Comparison of ENCODE assay signal across 19 cellular contexts in the genomic region with DNA sequence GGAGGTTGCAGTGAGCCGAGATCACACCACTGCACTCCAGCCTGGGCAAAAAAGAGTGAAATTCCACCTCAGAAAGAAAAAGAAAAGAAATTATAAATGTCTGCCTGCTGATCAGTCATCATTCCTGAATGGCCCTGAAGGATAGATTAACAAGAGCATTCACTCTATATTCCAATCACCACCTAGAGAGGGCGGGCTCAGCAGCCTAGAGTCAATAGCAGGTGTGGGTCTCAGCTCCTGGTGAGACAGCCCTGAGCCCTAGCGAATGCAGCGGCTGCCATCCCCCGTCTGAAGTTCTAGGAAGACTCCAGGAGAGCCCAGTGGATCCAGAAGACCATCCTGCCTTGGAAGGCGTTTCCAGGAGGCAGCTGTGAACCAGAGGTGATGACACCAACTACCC. TPM values are rescaled to one million over a fixed set of nuclear protein-coding genes. Genes with fewer than 3 reads are reported as not detected.
A peak's percentile ranks its signal among the peaks of the same experiment; 100 is the strongest.
DNase-seq lines count a peak whose midpoint lies in the region; ATAC-seq, FAIRE-seq and TF ChIP-seq lines count a peak whose summit lies in the region.
"Had no signal": no experiment of that assay in that cellular context is flagged by ENCODE, and none has a peak within 500 bp of the region (broad histone marks: within the 10 kb centered on the region; RNA-seq: fewer than 3 reads in every experiment).

No MANE protein-coding gene starts in this region.

- no CpG with 5 or more reads among the region's 6 CpGs for WGBS in H9 (ENCODE audit: extremely low coverage, insufficient read length, low lambda C conversion rate)
- 79% methylated on average over 5 of the region's 6 CpGs; no CpG with 5 or more reads in 1 of the 2 experiments for WGBS in H1 (ENCODE audit: extremely low coverage in 1 of 2, insufficient coverage in 1 of 2, insufficient read length in 1 of 2, insufficient replicate concordance in 2 of 2, low coverage in 1 of 2, low lambda C conversion rate in 2 of 2, missing lambda C conversion rate in 1 of 2), 2 experiments
- no CpG with 5 or more reads among the region's 6 CpGs for WGBS in mesendoderm (ENCODE audit: extremely low coverage, insufficient coverage, low lambda C conversion rate)

- H3K79me2 ChIP-seq in H9 (ENCODE audit: insufficient read depth, low read length): no peaks in the 10 kb centered on the region
- H3K79me2 ChIP-seq in H1 (ENCODE audit: control insufficient read depth in 1 of 2, insufficient read depth in 2 of 2, low read length in 2 of 2): no peaks in the 10 kb centered on the region
- H3K79me2 ChIP-seq in mesendoderm (ENCODE audit: control insufficient read depth, insufficient read depth, low read length): no peaks in the 10 kb centered on the region

- peak; percentile 15 for TF ChIP-seq CTCF in GM06990 (IDR thresholded peaks at IDR 0.05; ENCODE audit: insufficient read depth, low read length, poor library complexity, severe bottlenecking)
- peak; percentile 47 for TF ChIP-seq CTCF in H9 (conservative IDR thresholded peaks at IDR 0.05)
- TF ChIP-seq CTCF in H1 (IDR thresholded peaks at IDR 0.05; ENCODE audit: control extremely low read depth in 1 of 3, insufficient read depth in 1 of 3, low read depth in 1 of 3, low read length in 3 of 3): peak in 2 of 3 experiments; percentile 20 to 43; a peak in 2 of 4 replicates

- H3K9ac ChIP-seq in H9 (ENCODE audit: extremely low read depth, insufficient read length, low read length) (no peak overlapping the region), H1 (replicated peaks in 1 of 4; ENCODE audit: extremely low read depth in 1 of 4, low read depth in 3 of 4, low read length in 3 of 4) (no peak overlapping the region), mesendoderm (ENCODE audit: low read length) (no peak overlapping the region)
- H3K9ac ChIP-seq: KMS-11 had no signal

- POLR2A ChIA-PET in H1 (lab: Charles Lee; ENCODE audit: partially characterized antibody): interaction anchor here (0.9 to 2.0 kb wide), 2 partner anchors 57 to 73 kb away, joined by 3 to 6 read pairs; a partner anchor contains a TSS

- H3K27me3 ChIP-seq in GM06990 (replicated peaks; ENCODE audit: control insufficient read depth, insufficient read depth, low read length) (peaks cover 1% of the 10 kb centered on the region), H9 (ENCODE audit: insufficient read depth, low read length) (no peaks in the 10 kb centered on the region), H1 (replicated peaks in 1 of 4; ENCODE audit: control insufficient read depth in 3 of 4, extremely low read depth in 1 of 4, insufficient read depth in 3 of 4, low read length in 3 of 4) (no peaks in the 10 kb centered on the region; a peak in 1 of 7 replicates), mesendoderm (ENCODE audit: insufficient read depth, low read length, poor library complexity) (no peaks in the 10 kb centered on the region)
- H3K27me3 ChIP-seq: BE2C had no signal

- H2AK5ac ChIP-seq in H9 (ENCODE audit: insufficient read length, low read length) (no peak overlapping the region), H1 (ENCODE audit: low read depth, low read length) (no peak overlapping the region), mesendoderm (ENCODE audit: low read length) (no peak overlapping the region)

- H3T11ph ChIP-seq in H9 (ENCODE audit: low read length): no peak overlapping the region

- no peaks in the 10 kb centered on the region for H3K36me3 ChIP-seq in GM06990 (ENCODE audit: control insufficient read depth, insufficient read depth, low read length)
- no peaks in the 10 kb centered on the region for H3K36me3 ChIP-seq in H1 (ENCODE audit: control insufficient read depth in 2 of 4, insufficient read depth in 4 of 4, low read length in 3 of 4)
- H3K36me3 ChIP-seq in mesendoderm (ENCODE audit: control insufficient read depth, insufficient read depth, low read length): no peaks in the 10 kb centered on the region
- H3K36me3 ChIP-seq: BE2C had no signal

- H4K5ac ChIP-seq in H9 (ENCODE audit: insufficient read length, low read depth, low read length) (no peak overlapping the region), H1 (ENCODE audit: insufficient read length, low read depth, low read length) (no peak overlapping the region), mesendoderm (ENCODE audit: low read length) (no peak overlapping the region)

- H4K91ac ChIP-seq in H9 (ENCODE audit: insufficient read length, low read depth, low read length): no peak overlapping the region
- no peak overlapping the region for H4K91ac ChIP-seq in H1 (replicated peaks; ENCODE audit: insufficient read length, low read length)

- H4K8ac ChIP-seq in H9 (replicated peaks; ENCODE audit: insufficient read length, low read depth, low read length): no peak overlapping the region
- H4K8ac ChIP-seq in H1 (ENCODE audit: extremely low read depth, insufficient read depth, low read length): no peak overlapping the region
- H4K8ac ChIP-seq in mesendoderm (ENCODE audit: low read depth, low read length): no peak overlapping the region

- no peak overlapping the region for H2BK20ac ChIP-seq in H9 (ENCODE audit: low read depth, low read length, poor library complexity, severe bottlenecking)
- no peak overlapping the region for H2BK20ac ChIP-seq in H1 (ENCODE audit: low read length)

- H2BK120ac ChIP-seq in H9 (ENCODE audit: low read depth, low read length, poor library complexity, severe bottlenecking) (no peak overlapping the region), H1 (replicated peaks; ENCODE audit: low read depth, low read length) (no peak overlapping the region), mesendoderm (ENCODE audit: low read depth, low read length) (no peak overlapping the region)

- H2BK12ac ChIP-seq in H9 (ENCODE audit: insufficient read length, low read depth, low read length): no peak overlapping the region
- no peak overlapping the region for H2BK12ac ChIP-seq in H1 (ENCODE audit: low read depth, low read length)

- H3K9me3 Mint-ChIP-seq in H9: no peaks in the 10 kb centered on the region
- H3K9me3 Mint-ChIP-seq: CD8-positive, alpha-beta memory T cell; IgD-negative memory B cell had no signal

- FAIRE-seq in H1 (lab: Jason Lieb, UNC): no peak
- FAIRE-seq: A549, G401.6, GM12892, GM19239, H54 had no signal

- no peaks in the 10 kb centered on the region for H3K79me1 ChIP-seq in H9 (ENCODE audit: insufficient read depth, low read depth, low read length, poor library complexity, severe bottlenecking)
- no peaks in the 10 kb centered on the region for H3K79me1 ChIP-seq in H1 (ENCODE audit: low read depth, low read length)
- no peaks in the 10 kb centered on the region for H3K79me1 ChIP-seq in mesendoderm (ENCODE audit: low read length)

- H3K14ac ChIP-seq in H9 (ENCODE audit: insufficient read depth, low read length) (no peak overlapping the region), H1 (ENCODE audit: insufficient read length) (no peak overlapping the region)

- CTCF ChIA-PET in H1 (lab: Charles Lee; ENCODE audit: partially characterized antibody): interaction anchor here (0.6 to 8.1 kb wide), 13 partner anchors 11 to 1402 kb away, joined by 3 to 41 read pairs (median 4); a partner anchor contains a TSS

- no peak overlapping the region for H3K56ac ChIP-seq in H9 (ENCODE audit: insufficient read length, low read depth, low read length)
- H3K56ac ChIP-seq in H1 (replicated peaks; ENCODE audit: insufficient read length, low read depth, low read length): no peak overlapping the region
- H3K56ac ChIP-seq in mesendoderm (ENCODE audit: low read length): no peak overlapping the region

- H3K27me3 Mint-ChIP-seq in H9 (ENCODE audit: low read depth): peaks cover 4% of the 10 kb centered on the region; the same call in 1 of the 2 replicates
- H3K27me3 Mint-ChIP-seq: IgD-negative memory B cell had no signal

- H2BK15ac ChIP-seq in H9 (ENCODE audit: low read depth, low read length) (no peak overlapping the region), H1 (ENCODE audit: low read length) (no peak overlapping the region), mesendoderm (replicated peaks; ENCODE audit: low read depth) (no peak overlapping the region)

- H3K23me2 ChIP-seq in H9 (ENCODE audit: insufficient read length, low read depth, low read length, poor library complexity, severe bottlenecking): no peaks in the 10 kb centered on the region
- no peaks in the 10 kb centered on the region for H3K23me2 ChIP-seq in H1 (ENCODE audit: low read depth, low read length)

- H4K20me1 ChIP-seq in H9 (ENCODE audit: control insufficient read depth, insufficient read depth, insufficient read length): no peaks in the 10 kb centered on the region
- H4K20me1 ChIP-seq in H1 (replicated peaks in 1 of 2; ENCODE audit: control insufficient read depth in 1 of 2, insufficient read depth in 2 of 2, low read length in 2 of 2): no peaks in the 10 kb centered on the region

- intact Hi-C loops in Right ventricle myocardium inferior (cut with DNase I): no loop called here

- no peak overlapping the region for H2AFZ ChIP-seq in H9 (ENCODE audit: low read length)
- H2AFZ ChIP-seq in H1 (ENCODE audit: low read length): no peak overlapping the region

- H3K4me2 ChIP-seq in H9 (ENCODE audit: insufficient read depth, insufficient read length, low read length) (no peak overlapping the region), H1 (ENCODE audit: insufficient read depth in 1 of 2, low read depth in 2 of 2, low read length in 2 of 2) (no peak overlapping the region), mesendoderm (ENCODE audit: low read length) (no peak overlapping the region)
- H3K4me2 ChIP-seq: A549, KMS-11 had no signal

- no peaks in the 10 kb centered on the region for H3K9me3 ChIP-seq in H9 (ENCODE audit: control insufficient read depth, low read depth, low read length)
- H3K9me3 ChIP-seq in H1 (ENCODE audit: insufficient read depth in 2 of 2, low read depth in 1 of 2, low read length in 1 of 2): no peaks in the 10 kb centered on the region
- H3K9me3 ChIP-seq: A549, BE2C had no signal

- H3K4me3 ChIP-seq in GM06990 (replicated peaks; ENCODE audit: low read depth, low read length) (no peak overlapping the region), H1 (ENCODE audit: extremely low read depth in 1 of 4, insufficient read depth in 2 of 4, low read depth in 3 of 4, low read length in 4 of 4) (no peak overlapping the region), mesendoderm (ENCODE audit: low read length) (no peak overlapping the region)
- H3K4me3 ChIP-seq: A549 had no signal

- no peak overlapping the region for H3K18ac ChIP-seq in H9 (ENCODE audit: insufficient read length, low read depth, low read length)
- no peak overlapping the region for H3K18ac ChIP-seq in H1 (ENCODE audit: extremely low read depth, low read length)
- H3K18ac ChIP-seq in mesendoderm (ENCODE audit: low read length): no peak overlapping the region

- DNase-seq in GM06990 (ENCODE audit: extremely low read depth, insufficient read length) (no peak), H9 (no peak), H1 (ENCODE audit: low read depth in 1 of 2, low spot score in 2 of 2) (no peak), mesendoderm (peak; percentile 33), activated gamma-delta T cell (lab: John Stamatoyannopoulos, UW) (no peak), Right ventricle myocardium inferior (ENCODE audit: missing footprints) (no peak), DMS53 (lab: John Stamatoyannopoulos, UW) (no peak)
- DNase-seq in effector CD8-positive, alpha-beta T cell (lab: John Stamatoyannopoulos, UW): no peak
- DNase-seq: BE2C; CD8-positive, alpha-beta memory T cell had no signal

- H2BK5ac ChIP-seq in H9 (ENCODE audit: insufficient read length, low read length): no peak overlapping the region
- H2BK5ac ChIP-seq in H1 (ENCODE audit: low read depth, low read length): no peak overlapping the region
- H2BK5ac ChIP-seq in mesendoderm (ENCODE audit: low read length): no peak overlapping the region

- no peak for TF ChIP-seq EP300 in H1 (IDR thresholded peaks at IDR 0.05; ENCODE audit: borderline replicate concordance in 1 of 2, low read depth in 2 of 2, low read length in 2 of 2)

- no peak overlapping the region for H3K27ac Mint-ChIP-seq in H9
- H3K27ac Mint-ChIP-seq: IgD-negative memory B cell had no signal

- TF ChIP-seq POLR2A in H1 (IDR thresholded peaks at IDR 0.05; ENCODE audit: control extremely low read depth in 1 of 2, low read depth in 2 of 2, low read length in 2 of 2): no peak

- H3K4me3 Mint-ChIP-seq in H9: no peak overlapping the region
- H3K4me3 Mint-ChIP-seq: CD8-positive, alpha-beta memory T cell; IgD-negative memory B cell had no signal

- peak; percentile 3 to 40; a peak in 2 of 4 replicates for TF ChIP-seq RAD21 in H1 (IDR thresholded peaks at IDR 0.05 in 1 of 2, conservative IDR thresholded peaks at IDR 0.05 in 1 of 2; ENCODE audit: low read depth in 2 of 2, low read length in 2 of 2)

- H3K4me1 Mint-ChIP-seq in H9: peaks cover 29 to 43% of the 10 kb centered on the region in 2 experiments
- H3K4me1 Mint-ChIP-seq: IgD-negative memory B cell had no signal

- H3K23ac ChIP-seq in H9 (ENCODE audit: insufficient read length, low read depth, low read length) (no peak overlapping the region), H1 (ENCODE audit: insufficient read length) (no peak overlapping the region), mesendoderm (ENCODE audit: low read length) (no peak overlapping the region)

- ATAC-seq in Right ventricle myocardium inferior: no peak
- ATAC-seq: A549 had no signal

- H3K4me1 ChIP-seq in H9 (ENCODE audit: insufficient read depth, low read length) (peaks cover 4% of the 10 kb centered on the region; the same call in 1 of the 2 replicates), H1 (replicated peaks in 1 of 4; ENCODE audit: control insufficient read depth in 3 of 4, insufficient read depth in 4 of 4, low read length in 3 of 4) (peaks cover 10 to 16% (median 12%) of the 10 kb centered on the region in 4 experiments), mesendoderm (ENCODE audit: control insufficient read depth, low read depth, low read length) (peaks cover 2% of the 10 kb centered on the region)

- H3K36me3 Mint-ChIP-seq in H9 (ENCODE audit: insufficient read depth in 1 of 3, low read depth in 3 of 3): no peaks in the 10 kb centered on the region
- H3K36me3 Mint-ChIP-seq: CD8-positive, alpha-beta memory T cell; IgD-negative memory B cell had no signal

- no peak overlapping the region for H3K4ac ChIP-seq in H9 (ENCODE audit: low read depth, low read length)
- no peak overlapping the region for H3K4ac ChIP-seq in H1 (replicated peaks; ENCODE audit: insufficient read length, low read depth, low read length)
- H3K4ac ChIP-seq in mesendoderm (ENCODE audit: low read depth, low read length): no peak overlapping the region

- H3K27ac ChIP-seq in H9 (ENCODE audit: insufficient read length, low read depth, low read length): no peak overlapping the region
- no peak overlapping the region for H3K27ac ChIP-seq in H1 (ENCODE audit: low read depth, low read length)
- no peak overlapping the region for H3K27ac ChIP-seq in mesendoderm (ENCODE audit: low read depth, low read length)
- H3K27ac ChIP-seq: A549, KMS-11 had no signal

RNA-seq across cellular contexts. Expression of a gene that starts 12.0 kb away (rescaled TPM):
- total RNA-seq in H9 (2021): 1.9 and 2.2 TPM in 2 replicates
- total RNA-seq in H1 (2021; fragmentation: NEBNext Ultra II Directional; extraction: Animal tissue kit (Norgen Biotek cat#: 25700)): 1.0 and 2.2 TPM in 2 replicates
- 2.6 and 4.1 TPM in 2 replicates for polyA plus RNA-seq in H1 (2011; rRNA removed)
- polyA plus RNA-seq in H1 (2011; cell fraction: cytosol; rRNA removed): 3.3 TPM
- polyA plus RNA-seq in H1 (2011; cell fraction: nucleus; rRNA removed): 2.7 TPM
- polyA plus RNA-seq in H1 (2012, experiment 1 of 2): 3.2 to 5.2 TPM (median 3.6 TPM) in 4 replicates
- polyA plus RNA-seq in H1 (2012, experiment 2 of 2): 4.3 TPM
- polyA plus RNA-seq in H1 (2013, experiment 1 of 2): 1.9 TPM
- polyA plus RNA-seq in H1 (2013, experiment 2 of 2): 2.2 TPM
- 1.2 and 1.7 TPM in 2 replicates for polyA minus RNA-seq in H1 (2011; rRNA and poly(A)+ RNA removed)
- polyA minus RNA-seq in H1 (2011; cell fraction: cytosol; rRNA and poly(A)+ RNA removed): 1.3 TPM
- 1.1 TPM for polyA minus RNA-seq in H1 (2011; cell fraction: nucleus; rRNA and poly(A)+ RNA removed)
- 1.7 TPM for polyA plus RNA-seq in mesendoderm (2013, experiment 1 of 2)
- 1.2 TPM for polyA plus RNA-seq in mesendoderm (2013, experiment 2 of 2)
- 1.0 TPM for total RNA-seq in Right ventricle myocardium inferior
- polyA plus RNA-seq: A549, AG04450 had no signal

RNA-seq across cellular contexts. Expression of a gene that starts 33.7 kb away (rescaled TPM):
- total RNA-seq in H9 (2021) (not detected in 2 replicates), Right ventricle myocardium inferior (0.54 TPM)
- not detected in 2 replicates for total RNA-seq in H1 (2021; fragmentation: NEBNext Ultra II Directional; extraction: Animal tissue kit (Norgen Biotek cat#: 25700))
- not detected in 2 replicates for polyA plus RNA-seq in H1 (2011; rRNA removed)
- polyA plus RNA-seq in H1 (2011; cell fraction: cytosol; rRNA removed): not detected
- 0.17 TPM for polyA plus RNA-seq in H1 (2011; cell fraction: nucleus; rRNA removed)
- 0.24 to 0.38 TPM (median 0.33 TPM) in 3 of 4 replicates, not detected in the other for polyA plus RNA-seq in H1 (2012, experiment 1 of 2)
- not detected for polyA plus RNA-seq in H1 (2012, experiment 2 of 2)
- polyA plus RNA-seq in H1 (2013, experiment 1 of 2): not detected
- not detected for polyA plus RNA-seq in H1 (2013, experiment 2 of 2)
- polyA minus RNA-seq in H1 (2011; rRNA and poly(A)+ RNA removed): not detected in 2 replicates
- not detected for polyA minus RNA-seq in H1 (2011; cell fraction: cytosol; rRNA and poly(A)+ RNA removed)
- polyA minus RNA-seq in H1 (2011; cell fraction: nucleus; rRNA and poly(A)+ RNA removed): not detected
- polyA plus RNA-seq in mesendoderm (2013, experiment 1 of 2): 0.03 TPM
- 0.03 TPM for polyA plus RNA-seq in mesendoderm (2013, experiment 2 of 2)
- total RNA-seq: CD8-positive, alpha-beta memory T cell had no signal
- polyA plus RNA-seq: A549; AG04450; CD14-positive monocyte; CD8-positive, alpha-beta memory T cell; IgD-negative memory B cell had no signal
